8 cellular contexts compared by ENCODE assay signal in the genomic region with DNA sequence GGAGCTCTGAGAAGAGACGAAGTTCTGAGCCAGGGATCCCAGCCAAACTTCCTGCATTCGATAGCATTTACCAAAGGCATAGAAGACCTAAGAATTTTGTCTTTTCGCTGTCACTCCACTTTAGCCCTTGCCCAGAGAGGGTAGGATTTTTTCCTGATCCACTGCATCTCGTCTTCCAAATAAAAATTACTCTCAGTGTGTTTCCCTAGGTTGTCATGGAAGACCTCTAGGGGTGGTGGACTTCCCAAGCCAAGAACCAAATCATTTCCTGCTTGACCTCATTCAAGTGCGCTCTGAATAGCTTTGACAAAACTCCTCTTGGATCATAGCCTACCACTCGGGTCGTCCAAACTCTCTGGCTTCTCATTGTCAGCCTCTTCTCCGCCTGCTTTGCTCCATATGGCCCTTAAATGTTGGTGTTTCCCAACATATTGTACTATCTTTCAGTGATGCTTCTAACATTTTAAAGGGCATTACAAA. TPM values are rescaled to one million over a fixed set of nuclear protein-coding genes. Genes with fewer than 3 reads are reported as not detected.
DNase-seq lines count a peak whose midpoint lies in the region; ATAC-seq lines count a peak whose summit lies in the region.

No MANE protein-coding gene starts in this region.

- POLR2A ChIA-PET in activated CD4-positive, alpha-beta memory T cell treated with anti-CD3 and anti-CD28 coated beads, Interleukin-2, amount 10 ng/mL, durations not matched to agents 7 days and 5 days (lab: Charles Lee), result interaction anchor here (1.0 to 9.1 kb wide), 15 partner anchors 8 to 1115 kb away, joined by 3 to 127 read pairs (median 4); partner anchors contain the start of genes BCL10, MCOLN3, PRKACB and SYDE2

- CTCF ChIA-PET in activated CD4-positive, alpha-beta memory T cell treated with anti-CD3 and anti-CD28 coated beads, Interleukin-2, amount 10 ng/mL, durations not matched to agents 7 days and 5 days (lab: Charles Lee), result interaction anchor here (0.8 to 10.6 kb wide), 33 partner anchors 8 to 419 kb away, joined by 3 to 202 read pairs (median 5); partner anchors contain the start of genes BCL10 and MCOLN2

- DNase-seq in DMS53 (lab: John Stamatoyannopoulos, UW) (peak; percentile 69), DMS53 treated with DMSO at 0.1 percent for 48 hours (lab: John Stamatoyannopoulos, UW; ENCODE audit: unreplicated experiment) (no peak), left cardiac atrium (peak; percentile 39), NCI-H526 (lab: John Stamatoyannopoulos, UW) (no peak), iPS-NIHi11 (ENCODE audit: low spot score) (no peak)
- DNase-seq in activated CD4-positive, alpha-beta memory T cell treated with anti-CD3 and anti-CD28 coated beads, Interleukin-2, amount 10 ng/mL, durations not matched to agents 7 days and 5 days, result no peak

- peak overlapping the region; percentile 90 for H3K4me3 Mint-ChIP-seq in activated CD4-positive, alpha-beta memory T cell treated with anti-CD3 and anti-CD28 coated beads, Interleukin-2, amount 10 ng/mL, durations not matched to agents 7 days and 5 days

- no peaks in the 10 kb centered on the region for H3K27me3 Mint-ChIP-seq in activated CD4-positive, alpha-beta memory T cell treated with anti-CD3 and anti-CD28 coated beads, Interleukin-2, amount 10 ng/mL, durations not matched to agents 7 days and 5 days

- peak; percentile 74 to 79 for ATAC-seq in left cardiac atrium
- ATAC-seq in GM21529 (IDR thresholded peaks at IDR 0.05; ENCODE audit: unreplicated experiment), result no peak

- intact Hi-C loops in left cardiac atrium (cut with DNase I), result loop anchor here (2.0 to 10.0 kb wide), 4 partner anchors 153 to 315 kb away; a partner anchor contains a TSS

- peaks cover 29% of the 10 kb centered on the region for H3K4me1 Mint-ChIP-seq in activated CD4-positive, alpha-beta memory T cell treated with anti-CD3 and anti-CD28 coated beads, Interleukin-2, amount 10 ng/mL, durations not matched to agents 7 days and 5 days

- peaks cover 47% of the 10 kb centered on the region for H3K36me3 Mint-ChIP-seq in activated CD4-positive, alpha-beta memory T cell treated with anti-CD3 and anti-CD28 coated beads, Interleukin-2, amount 10 ng/mL, durations not matched to agents 7 days and 5 days (ENCODE audit: low read depth)

- no peaks in the 10 kb centered on the region for H3K9me3 Mint-ChIP-seq in activated CD4-positive, alpha-beta memory T cell treated with anti-CD3 and anti-CD28 coated beads, Interleukin-2, amount 10 ng/mL, durations not matched to agents 7 days and 5 days

- peak overlapping the region; percentile 55 to 99 (median 98) for H3K4me3 ChIP-seq in skin epidermis

- no peak overlapping the region for H3K27ac Mint-ChIP-seq in activated CD4-positive, alpha-beta memory T cell treated with anti-CD3 and anti-CD28 coated beads, Interleukin-2, amount 10 ng/mL, durations not matched to agents 7 days and 5 days

- peak overlapping the region in 20 of 21 experiments; percentile 63 to 95 (median 88) for H3K27ac ChIP-seq in skin epidermis

RNA-seq across cellular contexts. Expression of gene C1orf52, which starts 0.4 kb away (rescaled TPM):
- total RNA-seq in activated CD4-positive, alpha-beta memory T cell treated with anti-CD3 and anti-CD28 coated beads, Interleukin-2, amount 10 ng/mL, durations not matched to agents 7 days and 5 days, result 10 to 100 TPM; 21.4 to 22.6 TPM
- 10 to 100 TPM; 15.6 to 17.6 TPM for total RNA-seq in left cardiac atrium

RNA-seq across cellular contexts. Expression of gene BCL10, which starts 16.5 kb away (rescaled TPM):
- 10 to 100 TPM; 24.3 to 30.1 TPM for total RNA-seq in activated CD4-positive, alpha-beta memory T cell treated with anti-CD3 and anti-CD28 coated beads, Interleukin-2, amount 10 ng/mL, durations not matched to agents 7 days and 5 days
- 10 to 100 TPM in 1 of 2 donors, 1 to 10 TPM in 1; 9.0 to 12.7 TPM for total RNA-seq in left cardiac atrium

RNA-seq across cellular contexts. Expression of gene SYDE2, which starts 59.1 kb away (rescaled TPM):
- total RNA-seq in activated CD4-positive, alpha-beta memory T cell treated with anti-CD3 and anti-CD28 coated beads, Interleukin-2, amount 10 ng/mL, durations not matched to agents 7 days and 5 days, result under 1 TPM; 0.58 to 0.81 TPM
- 10 to 100 TPM; 14.3 to 14.5 TPM for total RNA-seq in left cardiac atrium

Comparison
In these comparisons a context has a peak if more than half of its experiments do, and no peak if none do; other contexts are left out.
1. DNase-seq: peak in DMS53 (single experiment) and left cardiac atrium (single experiment); none in DMS53 treated with DMSO at 0.1 percent for 48 hours (single experiment), activated CD4-positive, alpha-beta memory T cell treated with anti-CD3 and anti-CD28 coated beads, Interleukin-2, amount 10 ng/mL, durations not matched to agents 7 days and 5 days (single experiment), NCI-H526 (0 of 2) and iPS-NIHi11 (single experiment).
2. RNA of gene SYDE2, which starts 59.1 kb away (total RNA-seq): 14.3 to 14.5 TPM in left cardiac atrium; 0.58 to 0.81 TPM in activated CD4-positive, alpha-beta memory T cell treated with anti-CD3 and anti-CD28 coated beads, Interleukin-2, amount 10 ng/mL, durations not matched to agents 7 days and 5 days; every median in the first group is over 4 times any median in the second.